In the genomic region with DNA sequence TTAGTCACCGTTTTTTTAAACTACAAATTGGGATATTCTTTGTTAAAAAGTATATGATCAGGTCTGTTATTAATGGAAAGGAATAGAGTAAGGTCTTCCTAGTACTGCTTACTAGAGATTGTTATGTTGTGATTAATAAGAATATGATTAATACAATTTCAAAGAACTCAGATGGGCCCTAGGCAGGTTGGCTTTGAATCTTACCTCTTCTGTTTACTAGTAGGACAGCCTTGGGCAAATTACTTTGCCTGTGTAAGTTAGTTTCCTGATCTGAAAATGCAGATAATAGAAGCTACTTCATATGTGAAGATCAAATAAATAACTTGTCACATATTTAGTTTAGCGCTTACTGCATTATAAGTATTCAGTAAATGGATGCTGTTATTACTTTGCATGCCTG, we compare ENCODE assay signal across 5 cellular contexts.
"Had no signal": no experiment of that assay in that cellular context is flagged by ENCODE, and none has a peak within 500 bp of the region (broad histone marks: within the 10 kb centered on the region; RNA-seq: fewer than 3 reads in every experiment).

No MANE protein-coding gene starts in this region.

- ATAC-seq: GM23338, K562 had no signal

- H3K27ac Mint-ChIP-seq: GM23338, H9 had no signal

- H3K9me3 Mint-ChIP-seq: GM23338, H9 had no signal

- H3K4me3 Mint-ChIP-seq: GM23338, H9 had no signal

- DNase-seq: H9, HCEC 1CT, IMR-90 had no signal

- H3K4me1 Mint-ChIP-seq: GM23338 had no signal
